ENCODE assay signal across 19 cellular contexts in the genomic region with DNA sequence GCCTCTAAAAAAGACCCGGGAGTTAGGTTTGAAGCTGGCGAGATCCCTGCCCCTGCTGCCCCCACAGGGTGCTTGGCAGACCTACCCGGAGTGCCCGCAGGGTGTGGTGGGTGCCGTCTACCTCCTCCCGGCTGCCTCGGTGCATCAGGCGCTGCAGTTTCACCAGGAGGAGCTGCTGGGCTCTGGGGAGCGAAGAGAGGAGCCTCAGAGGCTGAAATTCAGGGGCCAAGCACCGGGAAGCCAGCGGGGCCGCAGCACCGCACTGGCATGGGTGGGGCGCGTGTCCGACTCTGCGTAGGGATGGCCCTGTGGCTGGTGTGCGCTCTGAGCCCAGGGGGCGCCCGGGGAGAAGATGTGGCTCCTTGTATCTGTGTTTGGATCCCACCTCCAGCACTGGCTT.
"Had no signal": no experiment of that assay in that cellular context is flagged by ENCODE, and none has a peak within 500 bp of the region (broad histone marks: within the 10 kb centered on the region; RNA-seq: fewer than 3 reads in every experiment).

No MANE protein-coding gene starts in this region.

- DNase-seq: KBM-7, MV-4-11, NCI-H1048, NCI-H1105, NCI-H1417, NCI-H1436 treated with DMSO at 0.1 percent for 48 hours, NCI-H1694, NCI-H187 treated with DMSO at 0.1 percent for 48 hours, NCI-H2029 treated with DMSO at 0.1 percent for 48 hours, NCI-H2171 treated with DMSO at 0.1 percent for 48 hours, NCI-H345, NCI-H446 treated with DMSO at 0.1 percent for 48 hours, NCI-H510A treated with DMSO at 0.1 percent for 48 hours, NCI-H526, NCI-H82, RPMI8226, SHP77 had no signal

- H3K27ac ChIP-seq: HL-60 had no signal

- ATAC-seq: SK-N-SH treated with all-trans-retinoic acid at 6 μM for 48 hours had no signal
